ENCODE assay signal across 10 cellular contexts in the genomic region with DNA sequence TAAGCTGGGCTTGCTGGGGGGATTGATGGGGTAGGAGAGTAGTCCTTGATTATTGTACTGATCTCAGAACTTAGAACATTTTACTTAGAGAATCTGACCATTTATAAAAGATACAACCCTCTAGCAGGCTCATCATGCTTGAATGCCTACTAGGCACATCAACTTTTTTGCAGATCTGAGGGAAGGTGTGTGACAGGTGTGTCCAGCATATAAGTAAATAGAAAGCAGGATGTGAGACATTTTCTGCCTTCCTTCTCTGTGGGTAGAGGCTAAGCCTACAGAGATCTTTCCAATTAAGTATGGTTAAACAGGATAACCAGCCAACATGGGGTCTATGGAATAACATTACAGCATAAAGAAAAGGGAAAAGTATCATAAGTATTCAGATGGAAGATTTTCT.
"Had no signal": no experiment of that assay in that cellular context is flagged by ENCODE, and none has a peak within 500 bp of the region (broad histone marks: within the 10 kb centered on the region; RNA-seq: fewer than 3 reads in every experiment).

No MANE protein-coding gene starts in this region.

- H3K4me3 ChIP-seq: upper lobe of right lung had no signal

- H3K4me1 ChIP-seq: foreskin keratinocyte had no signal

- H3K27me3 ChIP-seq: foreskin keratinocyte, upper lobe of right lung had no signal

- H3K27ac ChIP-seq: foreskin keratinocyte, upper lobe of right lung had no signal

- DNase-seq: activated CD4-positive, alpha-beta memory T cell treated with anti-CD3 and anti-CD28 coated beads, Interleukin-2, amount 10 ng/mL, durations not matched to agents 7 days and 5 days; activated CD4-positive, alpha-beta T cell treated with anti-CD3 and anti-CD28 coated beads for 1 hour; activated naive CD4-positive, alpha-beta T cell; foreskin keratinocyte; nephron progenitor cell; stimulated activated CD4-positive, alpha-beta T cell treated with anti-CD3 and anti-CD28 coated beads, Interleukin-2, amount 100 ng/mL, for 24 hours; stimulated activated naive CD4-positive, alpha-beta T cell treated with Interleukin-2 at 50 U/mL for 16 hours; upper lobe of right lung had no signal

- FAIRE-seq: astrocyte had no signal

- H3K9me3 ChIP-seq: upper lobe of right lung had no signal

- ATAC-seq: foreskin keratinocyte, sciatic nerve, upper lobe of right lung had no signal
